Comparison of ENCODE assay signal across 8 cellular contexts in the genomic region with DNA sequence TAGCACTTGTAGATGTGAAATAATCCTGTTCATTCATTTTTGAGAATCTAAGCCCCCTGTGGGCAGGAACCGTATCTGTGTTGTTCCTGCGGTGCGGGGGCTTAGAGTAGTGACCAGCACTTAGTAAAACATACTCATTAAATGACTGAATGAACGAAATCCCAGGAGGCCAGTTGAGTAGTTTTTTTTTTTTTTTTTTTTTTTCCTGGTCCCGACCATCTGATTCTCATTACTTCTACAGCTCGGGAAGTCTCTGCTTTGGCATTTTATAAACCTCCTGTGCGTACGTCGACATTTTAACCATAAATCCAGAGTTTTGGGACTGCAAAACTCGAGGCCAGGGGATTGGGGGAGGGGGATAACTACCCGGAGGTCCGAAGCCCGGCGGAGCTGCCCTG. TPM values are rescaled to one million over a fixed set of nuclear protein-coding genes. Genes with fewer than 3 reads are reported as not detected.
DNase-seq lines count a peak whose midpoint lies in the region; ATAC-seq, FAIRE-seq and TF ChIP-seq lines count a peak whose summit lies in the region.

No MANE protein-coding gene starts in this region.

- DNase-seq in Calu3 = no peak
- DNase-seq in RWPE2 (ENCODE audit: low spot score) = no peak
- no peak for DNase-seq in esophagus muscularis mucosa (ENCODE audit: extremely low spot score)
- no peak for DNase-seq in pancreas
- no peak for DNase-seq in NCI-H1105 treated with DMSO at 0.1 percent for 48 hours (lab: John Stamatoyannopoulos, UW)
- no peak for DNase-seq in SHP77 treated with DMSO at 0.1 percent for 48 hours (lab: John Stamatoyannopoulos, UW)
- no peak for DNase-seq in D721Med (ENCODE audit: insufficient read length, low spot score)

- no peak for TF ChIP-seq EP300 in esophagus muscularis mucosa (IDR thresholded peaks at IDR 0.05)

- H3K9me3 ChIP-seq in RWPE2 (ENCODE audit: severe bottlenecking) = no peaks in the 10 kb centered on the region
- no peaks in the 10 kb centered on the region for H3K9me3 ChIP-seq in esophagus muscularis mucosa
- no peaks in the 10 kb centered on the region for H3K9me3 ChIP-seq in pancreas

- no peaks in the 10 kb centered on the region for H3K36me3 ChIP-seq in RWPE2 (ENCODE audit: low read depth)
- no peaks in the 10 kb centered on the region for H3K36me3 ChIP-seq in esophagus muscularis mucosa
- no peaks in the 10 kb centered on the region for H3K36me3 ChIP-seq in pancreas

- H3K4me3 Mint-ChIP-seq in Calu3 (ENCODE audit: low read depth, unreplicated experiment) = peak overlapping the region; percentile 76

- CTCF ChIA-PET in Calu3 (lab: Charles Lee) = interaction anchor here (0.6 to 1.0 kb wide), 2 partner anchors 22 to 121 kb away, joined by 3 read pairs; no protein-coding TSS in a partner anchor

- WGBS in esophagus muscularis mucosa = 6% methylated on average over 12 of the region's 14 CpGs
- 7 to 9% methylated on average over 14 of the region's 14 CpGs for WGBS in pancreas, 2 donors

- H3K27me3 ChIP-seq in RWPE2 (ENCODE audit: insufficient read depth, poor library complexity, severe bottlenecking) (no peaks in the 10 kb centered on the region), esophagus muscularis mucosa (no peaks in the 10 kb centered on the region), pancreas (peaks cover 0 to 3% (median 0%) of the 10 kb centered on the region in 4 donors)

- ATAC-seq in RWPE2 (ENCODE audit: low read depth) (no peak), pancreas (no peak), GM21723 (IDR thresholded peaks at IDR 0.05; ENCODE audit: unreplicated experiment) (no peak)

- peaks cover 28% of the 10 kb centered on the region for H3K36me3 Mint-ChIP-seq in Calu3 (ENCODE audit: insufficient read depth, unreplicated experiment)

- peaks cover 47% of the 10 kb centered on the region for H3K4me1 Mint-ChIP-seq in Calu3 (ENCODE audit: low read depth, unreplicated experiment)

- H3K9me3 Mint-ChIP-seq in Calu3 (ENCODE audit: low read depth, unreplicated experiment) = no peaks in the 10 kb centered on the region

- BruUV-seq in Calu3 (replicated peaks; lab: Mats Ljungman, UMichigan) = no TSS peak

- intact Hi-C loops in Calu3 (cut with micrococcal nuclease; ENCODE audit: unreplicated experiment) (no loop called here), esophagus muscularis mucosa (cut with DNase I) (loop anchor here (2.0 to 10.0 kb wide), 2 partner anchors 32 to 188 kb away; partner anchors contain the start of gene SPRY4), pancreas (cut with DNase I) (no loop called here)

- TF ChIP-seq POLR2A in esophagus muscularis mucosa (IDR thresholded peaks at IDR 0.05; ENCODE audit: low read depth) = no peak

- peak overlapping the region; percentile 82 for H3K27ac Mint-ChIP-seq in Calu3 (ENCODE audit: unreplicated experiment)

- H3K4me1 ChIP-seq in RWPE2 (ENCODE audit: insufficient read depth, poor library complexity, severe bottlenecking) (peaks cover 19% of the 10 kb centered on the region), esophagus muscularis mucosa (peaks cover 15 to 24% (median 19%) of the 10 kb centered on the region in 4 donors), pancreas (peaks cover 0 to 6% (median 0%) of the 10 kb centered on the region in 3 donors)

- TF ChIP-seq CTCF in Calu3 (IDR thresholded peaks at IDR 0.05; ENCODE audit: unreplicated experiment) = no peak
- no peak for TF ChIP-seq CTCF in RWPE2 (IDR thresholded peaks at IDR 0.05; ENCODE audit: poor library complexity, severe bottlenecking)
- TF ChIP-seq CTCF in esophagus muscularis mucosa (IDR thresholded peaks at IDR 0.05) = no peak
- no peak for TF ChIP-seq CTCF in pancreas (IDR thresholded peaks at IDR 0.05)
- no peak for TF ChIP-seq CTCF in D721Med (IDR thresholded peaks at IDR 0.05; ENCODE audit: insufficient read depth, missing control alignments)

- H3K27me3 Mint-ChIP-seq in Calu3 (ENCODE audit: unreplicated experiment) = no peaks in the 10 kb centered on the region

- H3K27ac ChIP-seq in RWPE2 (ENCODE audit: poor library complexity, severe bottlenecking) (peak overlapping the region; percentile 77), esophagus muscularis mucosa (replicated peaks in 1 of 4) (peak overlapping the region; percentile 88 to 99 (median 96)), pancreas (peak overlapping the region; percentile 83 to 92 (median 90))

- no peak for FAIRE-seq in pancreas (lab: Jason Lieb, UNC)
- FAIRE-seq in D721Med (lab: Jason Lieb, UNC) = no peak

- H3K4me3 ChIP-seq in RWPE2 (ENCODE audit: severe bottlenecking) (peak overlapping the region; percentile 46), esophagus muscularis mucosa (peak overlapping the region; percentile 67 to 83 (median 78)), pancreas (peak overlapping the region; percentile 42 to 69 (median 58))

RNA-seq across cellular contexts. Expression of gene SPRY4, which starts 31.5 kb away (rescaled TPM):
- total RNA-seq in Calu3 (2022) (23.6 and 29.4 TPM in 2 replicates), esophagus muscularis mucosa (10 to 100 TPM; 15.4 to 29.0 (median 24.5) TPM), pancreas (1 to 10 TPM; 1.5 to 6.3 (median 2.2) TPM)
- polyA plus RNA-seq in pancreas = 1 to 10 TPM; 3.2 to 3.8 TPM
